10 cellular contexts compared by ENCODE assay signal in the genomic region with DNA sequence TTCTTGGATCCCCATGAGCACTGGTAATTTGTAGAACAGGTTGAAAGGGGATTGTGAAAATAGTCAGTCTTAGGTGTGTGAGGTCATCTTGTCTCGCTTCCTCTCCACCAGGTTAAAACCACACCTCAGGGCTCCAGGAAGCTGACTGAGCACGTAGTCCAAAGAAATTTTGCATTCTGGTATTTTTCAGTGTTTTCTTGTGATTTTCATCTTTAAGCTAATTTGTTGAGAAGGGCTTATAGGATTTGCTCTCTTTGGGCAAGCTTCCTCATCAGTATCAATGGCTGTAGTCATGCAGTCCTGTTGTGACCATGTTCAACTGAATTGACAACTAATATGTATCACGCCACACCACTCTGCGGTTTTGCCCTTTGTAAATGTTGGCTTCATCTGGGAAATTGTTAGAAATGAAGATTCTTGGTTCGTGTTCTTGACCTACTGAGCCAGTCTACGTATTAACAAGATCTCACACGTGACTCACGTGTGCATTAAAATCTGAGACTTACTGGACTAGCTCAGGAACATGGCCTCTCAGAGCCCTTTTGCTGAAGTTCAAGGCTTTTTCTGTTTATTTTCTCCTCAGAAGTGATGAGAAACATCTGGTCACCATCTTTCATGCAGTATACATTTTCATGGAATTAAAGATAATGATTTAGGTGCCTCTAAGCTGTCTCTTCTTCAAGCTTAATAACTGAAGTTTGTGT. TPM values are rescaled to one million over a fixed set of nuclear protein-coding genes. Genes with fewer than 3 reads are reported as not detected.
A peak's percentile ranks its signal among the peaks of the same experiment; 100 is the strongest.
DNase-seq lines count a peak whose midpoint lies in the region; ATAC-seq and TF ChIP-seq lines count a peak whose summit lies in the region.
"Had no signal": no experiment of that assay in that cellular context is flagged by ENCODE, and none has a peak within 500 bp of the region (broad histone marks: within the 10 kb centered on the region; RNA-seq: fewer than 3 reads in every experiment).

No MANE protein-coding gene starts in this region.

- H3F3A ChIP-seq in smooth muscle cell (ENCODE audit: low read depth): peaks cover 31% of the 10 kb centered on the region

- peak overlapping the region; percentile 90 for H3K27ac ChIP-seq in smooth muscle cell (ENCODE audit: low read depth)
- H3K27ac ChIP-seq in effector memory CD4-positive, alpha-beta T cell (ENCODE audit: insufficient read depth, low read length, poor library complexity, severe bottlenecking): no peak overlapping the region

- H3K36me3 ChIP-seq in smooth muscle cell (ENCODE audit: low read depth): no peaks in the 10 kb centered on the region
- H3K36me3 ChIP-seq in effector memory CD4-positive, alpha-beta T cell (ENCODE audit: control insufficient read depth, insufficient read depth, low read length): no peaks in the 10 kb centered on the region

- H2AFZ ChIP-seq in smooth muscle cell (ENCODE audit: low read depth): no peak overlapping the region

- H3K4me3 ChIP-seq in smooth muscle cell: no peak overlapping the region
- H3K4me3 ChIP-seq in effector memory CD4-positive, alpha-beta T cell (ENCODE audit: insufficient read depth, low read depth, low read length, poor library complexity, severe bottlenecking): no peak overlapping the region

- peaks cover 60% of the 10 kb centered on the region for H3K79me2 ChIP-seq in smooth muscle cell (ENCODE audit: low read depth)

- DNase-seq in smooth muscle cell (lab: John Stamatoyannopoulos, UW; ENCODE audit: unreplicated experiment) (no peak), NCI-H526 treated with DMSO at 0.1 percent for 48 hours (lab: John Stamatoyannopoulos, UW) (no peak)
- DNase-seq in effector memory CD4-positive, alpha-beta T cell: no peak
- DNase-seq: Caco-2, immature natural killer cell, Kasumi-1 had no signal

- H3K4me1 ChIP-seq in smooth muscle cell (ENCODE audit: low read depth): peaks cover 24% of the 10 kb centered on the region
- no peaks in the 10 kb centered on the region for H3K4me1 ChIP-seq in effector memory CD4-positive, alpha-beta T cell (ENCODE audit: control insufficient read depth, insufficient read depth, low read length, poor library complexity, severe bottlenecking)
- H3K4me1 ChIP-seq: Caco-2 had no signal

- H3K9me3 ChIP-seq in smooth muscle cell (replicated peaks; ENCODE audit: low read depth): no peaks in the 10 kb centered on the region
- H3K9me3 ChIP-seq in effector memory CD4-positive, alpha-beta T cell (ENCODE audit: control insufficient read depth, low read length): no peaks in the 10 kb centered on the region
- H3K9me3 ChIP-seq: Caco-2 had no signal

- H3K9ac ChIP-seq in smooth muscle cell (ENCODE audit: low read depth): no peak overlapping the region

- H4K20me1 ChIP-seq in smooth muscle cell (ENCODE audit: low read depth): peaks cover 39% of the 10 kb centered on the region

- H3K27me3 ChIP-seq in smooth muscle cell (ENCODE audit: low read depth): no peaks in the 10 kb centered on the region
- no peaks in the 10 kb centered on the region for H3K27me3 ChIP-seq in effector memory CD4-positive, alpha-beta T cell (replicated peaks; ENCODE audit: control insufficient read depth, insufficient read depth, low read length, poor library complexity, severe bottlenecking)

- no peak for TF ChIP-seq CTCF in smooth muscle cell (IDR thresholded peaks at IDR 0.05; ENCODE audit: borderline replicate concordance, insufficient read depth, poor library complexity, severe bottlenecking)

- ATAC-seq in GM19351 (IDR thresholded peaks at IDR 0.05; ENCODE audit: unreplicated experiment) (peak; percentile 98), HG02798 (IDR thresholded peaks at IDR 0.05; ENCODE audit: poor library complexity, unreplicated experiment) (peak; percentile 69), HG03575 (IDR thresholded peaks at IDR 0.05; ENCODE audit: extremely low read depth, insufficient number of reproducible peaks, low FRiP score, unreplicated experiment) (peak; percentile 64), HG02970 (IDR thresholded peaks at IDR 0.05; ENCODE audit: low FRiP score, unreplicated experiment) (no peak)

- H3K4me2 ChIP-seq in smooth muscle cell: peak overlapping the region; percentile 76

- WGBS in smooth muscle cell (ENCODE audit: low lambda C conversion rate): 62% methylated on average over 8 of the region's 8 CpGs

RNA-seq across cellular contexts. Expression of a gene that starts 32.7 kb away (rescaled TPM):
- total RNA-seq in smooth muscle cell: 33.5 and 37.3 TPM in 2 replicates
- 7.4 and 10.5 TPM in 2 replicates for polyA plus RNA-seq in smooth muscle cell
